In genomic region chr1:54485417-54485816, GRCh38 we compare ENCODE assay signal across 13 cellular contexts.
DNase-seq lines count a peak whose midpoint lies in the region; ATAC-seq and TF ChIP-seq lines count a peak whose summit lies in the region.
"Had no signal": no experiment of that assay in that cellular context is flagged by ENCODE, and none has a peak within 500 bp of the region (broad histone marks: within the 10 kb centered on the region; RNA-seq: fewer than 3 reads in every experiment).

No MANE protein-coding gene starts in this region.

- H3K27me3 ChIP-seq in transverse colon: no peaks in the 10 kb centered on the region

- peaks cover 20 to 52% (median 41%) of the 10 kb centered on the region in 4 donors for H3K4me1 ChIP-seq in transverse colon

- no peak for TF ChIP-seq EP300 in transverse colon (IDR thresholded peaks at IDR 0.05; ENCODE audit: low read depth)

- H3K36me3 ChIP-seq in transverse colon: no peaks in the 10 kb centered on the region

- ATAC-seq in activated T-cell treated with anti-CD3 and anti-CD28 coated beads, Interleukin-2, amount 50 U/mL, for 4 hours: no peak
- no peak for ATAC-seq in HG02678 (IDR thresholded peaks at IDR 0.05; ENCODE audit: unreplicated experiment)
- ATAC-seq: activated CD8-positive, alpha-beta memory T cell treated with anti-CD3 and anti-CD28 coated beads, Interleukin-2, amount 10 ng/mL, durations not matched to agents 7 days and 5 days had no signal

- intact Hi-C loops in transverse colon (cut with DNase I; ENCODE audit: low total_unique reads): loop anchor here (5.0 kb wide), 2 partner anchors 283 to 363 kb away; partner anchors contain the start of genes CYB5RL and MRPL37

- H3K36me3 Mint-ChIP-seq in activated T-cell treated with anti-CD3 and anti-CD28 coated beads, Interleukin-2, amount 50 U/mL, for 4 hours (ENCODE audit: insufficient read depth): no peaks in the 10 kb centered on the region
- H3K36me3 Mint-ChIP-seq: activated CD8-positive, alpha-beta memory T cell treated with anti-CD3 and anti-CD28 coated beads, Interleukin-2, amount 10 ng/mL, durations not matched to agents 7 days and 5 days had no signal

- TF ChIP-seq CTCF in transverse colon (IDR thresholded peaks at IDR 0.05): no peak

- DNase-seq in NCI-H524 (lab: John Stamatoyannopoulos, UW) (peak; percentile 20 to 58), NCI-H524 treated with DMSO at 0.1 percent for 48 hours (lab: John Stamatoyannopoulos, UW) (no peak), NCI-H69 (lab: John Stamatoyannopoulos, UW) (peak; percentile 45), epithelial cell of prostate (ENCODE audit: low read depth, low spot score) (peak; percentile 26), transverse colon (no peak)
- DNase-seq in activated T-cell treated with anti-CD3 and anti-CD28 coated beads, Interleukin-2, amount 50 U/mL, for 4 hours: no peak
- no peak for DNase-seq in activated CD4-positive, alpha-beta T cell treated with anti-CD3 and anti-CD28 coated beads, Interleukin-2, amount 50 U/mL, for 48 hours
- DNase-seq: activated CD8-positive, alpha-beta memory T cell treated with anti-CD3 and anti-CD28 coated beads, Interleukin-2, amount 10 ng/mL, durations not matched to agents 7 days and 5 days; NCI-H1048; NCI-H526; Right ventricle myocardium superior had no signal

- no peaks in the 10 kb centered on the region for H3K27me3 Mint-ChIP-seq in activated T-cell treated with anti-CD3 and anti-CD28 coated beads, Interleukin-2, amount 50 U/mL, for 4 hours (ENCODE audit: low read depth)

- no peak for TF ChIP-seq POLR2A in transverse colon (IDR thresholded peaks at IDR 0.05)

- H3K4me3 Mint-ChIP-seq in activated T-cell treated with anti-CD3 and anti-CD28 coated beads, Interleukin-2, amount 50 U/mL, for 4 hours: no peak overlapping the region
- H3K4me3 Mint-ChIP-seq: activated CD8-positive, alpha-beta memory T cell treated with anti-CD3 and anti-CD28 coated beads, Interleukin-2, amount 10 ng/mL, durations not matched to agents 7 days and 5 days had no signal

- peaks cover 57% of the 10 kb centered on the region for H3K4me1 Mint-ChIP-seq in activated T-cell treated with anti-CD3 and anti-CD28 coated beads, Interleukin-2, amount 50 U/mL, for 4 hours (ENCODE audit: low read depth)

- in situ Hi-C loops in transverse colon (cut with MboI; ENCODE audit: low pct_ligation_motif_present in 1 of 4, low pct_unique_long_range_greater_than_20kb in 1 of 4, low sequenced_read_pairs in 3 of 4): loop anchor here (5.0 to 25.0 kb wide), 3 partner anchors 71 to 373 kb away; partner anchors contain the start of gene SSBP3 (in 3 of the 4)

- no peaks in the 10 kb centered on the region for H3K9me3 ChIP-seq in transverse colon

- no peak overlapping the region for H3K27ac ChIP-seq in epithelial cell of prostate
- peak overlapping the region; percentile 14 to 97 (median 62) for H3K27ac ChIP-seq in transverse colon
- H3K27ac ChIP-seq: 22Rv1 had no signal

- no peak overlapping the region for H3K4me3 ChIP-seq in transverse colon

- 30 to 47% methylated on average over 4 to 5 of the region's 5 CpGs for WGBS in transverse colon (ENCODE audit: low coverage in 1 of 2), 2 donors

- H3K9me3 Mint-ChIP-seq in activated T-cell treated with anti-CD3 and anti-CD28 coated beads, Interleukin-2, amount 50 U/mL, for 4 hours: no peaks in the 10 kb centered on the region

Comparison
In these comparisons a context has a peak if more than half of its experiments do, and no peak if none do; other contexts are left out.
1. DNase-seq: peak in NCI-H524 (2 of 2), NCI-H69 (single experiment) and epithelial cell of prostate (single experiment); none in NCI-H524 treated with DMSO at 0.1 percent for 48 hours (single experiment), transverse colon (single experiment), activated T-cell treated with anti-CD3 and anti-CD28 coated beads, Interleukin-2, amount 50 U/mL, for 4 hours (single experiment) and activated CD4-positive, alpha-beta T cell treated with anti-CD3 and anti-CD28 coated beads, Interleukin-2, amount 50 U/mL, for 48 hours (0 of 2).